Comparison of ENCODE assay signal across 16 cellular contexts in the genomic region with DNA sequence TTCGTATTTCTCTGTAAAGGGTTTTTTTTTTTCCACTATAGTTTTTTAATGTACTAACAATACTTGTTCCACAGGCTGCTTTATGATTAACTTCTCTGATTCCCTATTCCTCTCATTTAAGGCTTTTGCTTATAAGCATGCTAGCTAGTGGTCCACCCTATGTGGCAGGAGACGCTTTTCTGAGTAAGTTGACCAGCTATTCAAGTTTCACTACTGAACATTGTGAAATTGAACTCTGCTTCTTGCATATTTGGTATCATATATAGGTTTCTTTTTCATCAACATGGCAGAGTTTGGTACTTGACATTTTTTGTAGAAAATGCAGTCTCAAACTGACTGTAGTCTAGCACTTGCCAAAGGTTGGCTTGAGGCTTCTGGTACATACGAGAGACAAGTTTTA.
DNase-seq lines count a peak whose midpoint lies in the region; ATAC-seq, FAIRE-seq and TF ChIP-seq lines count a peak whose summit lies in the region.
"Had no signal": no experiment of that assay in that cellular context is flagged by ENCODE, and none has a peak within 500 bp of the region (broad histone marks: within the 10 kb centered on the region; RNA-seq: fewer than 3 reads in every experiment).

No MANE protein-coding gene starts in this region.

- WGBS in adrenal gland, 4 donors, result 91 to 95% (median 91%) methylated on average over 3 of the region's 3 CpGs

- no peaks in the 10 kb centered on the region for H3K27me3 ChIP-seq in adrenal gland

- intact Hi-C loops in adrenal gland (cut with DNase I), result no loop called here

- H3K27ac ChIP-seq in adrenal gland, result no peak overlapping the region
- H3K27ac ChIP-seq: PC-9 had no signal

- peak; percentile 30 for FAIRE-seq in GM12892 (lab: Jason Lieb, UNC)

- no peak for DNase-seq in GM12892 (ENCODE audit: insufficient read length)
- DNase-seq in adrenal gland, result no peak
- no peak for DNase-seq in ACHN
- no peak for DNase-seq in NCI-H187 treated with DMSO at 0.1 percent for 48 hours (lab: John Stamatoyannopoulos, UW)
- DNase-seq in NCI-H1105 (lab: John Stamatoyannopoulos, UW), result no peak
- DNase-seq: activated CD4-positive, alpha-beta memory T cell treated with anti-CD3 and anti-CD28 coated beads, Interleukin-2, amount 10 ng/mL, durations not matched to agents 7 days and 5 days; activated naive CD4-positive, alpha-beta T cell treated with anti-CD3 and anti-CD28 coated beads, Interleukin-2, amount 10 ng/mL, durations not matched to agents 7 days and 5 days; central memory CD4-positive, alpha-beta T cell; hypothalamus; Kasumi-1; occipital lobe; PC-9; T-helper 2 cell had no signal

- ATAC-seq in GM19463 (IDR thresholded peaks at IDR 0.05; ENCODE audit: unreplicated experiment) (peak; percentile 75), HG02870 (IDR thresholded peaks at IDR 0.05; ENCODE audit: unreplicated experiment) (peak; percentile 82), HG03460 (IDR thresholded peaks at IDR 0.05; ENCODE audit: unreplicated experiment) (peak; percentile 68)

- no peak for TF ChIP-seq CTCF in adrenal gland (IDR thresholded peaks at IDR 0.05)

- no peak for TF ChIP-seq POLR2A in GM12892 (IDR thresholded peaks at IDR 0.05; ENCODE audit: low read depth, low read length)
- no peak for TF ChIP-seq POLR2A in adrenal gland (IDR thresholded peaks at IDR 0.05)

- no peaks in the 10 kb centered on the region for H3K36me3 ChIP-seq in adrenal gland (replicated peaks in 1 of 2)

- no peak overlapping the region for H3K4me3 ChIP-seq in adrenal gland
- H3K4me3 ChIP-seq: PC-9 had no signal

- no peaks in the 10 kb centered on the region for H3K4me1 ChIP-seq in adrenal gland (replicated peaks in 1 of 2)

- in situ Hi-C loops in ACHN (cut with HindIII; ENCODE audit: low pct_ligation_motif_present, low pct_unique_long_range_greater_than_20kb, low sequenced_read_pairs), result no loop called here

- no peaks in the 10 kb centered on the region for H3K9me3 ChIP-seq in adrenal gland (replicated peaks in 1 of 3)
